In genomic region chr7:99001482-99002145, GRCh38 we compare ENCODE assay signal across 18 cellular contexts.
A peak's percentile ranks its signal among the peaks of the same experiment; 100 is the strongest.
DNase-seq lines count a peak whose midpoint lies in the region; ATAC-seq and TF ChIP-seq lines count a peak whose summit lies in the region.
"Had no signal": no experiment of that assay in that cellular context is flagged by ENCODE, and none has a peak within 500 bp of the region (broad histone marks: within the 10 kb centered on the region; RNA-seq: fewer than 3 reads in every experiment).

No MANE protein-coding gene starts in this region.

- no peak overlapping the region for H3K14ac ChIP-seq in mesenchymal stem cell (ENCODE audit: low read length in 2 of 2)

- no peaks in the 10 kb centered on the region for H3K4me1 Mint-ChIP-seq in activated T-cell treated with anti-CD3 and anti-CD28 coated beads, Interleukin-2, amount 50 U/mL, for 4 hours (ENCODE audit: low read depth)
- H3K4me1 Mint-ChIP-seq: activated CD4-positive, alpha-beta T cell treated with anti-CD3 and anti-CD28 coated beads, Interleukin-2, amount 10 ng/mL, durations not matched to agents 24 days and 14 days had no signal

- H3K18ac ChIP-seq in mesenchymal stem cell (ENCODE audit: low read depth in 1 of 2, low read length in 2 of 2), result no peak overlapping the region

- H3K36me3 ChIP-seq in mesenchymal stem cell (ENCODE audit: control insufficient read depth in 1 of 2, insufficient read depth in 2 of 2, low read depth in 1 of 2, low read length in 2 of 2) (peaks cover 41 to 82% of the 10 kb centered on the region in 2 experiments), suprapubic skin (peaks cover 87% of the 10 kb centered on the region), upper lobe of left lung (peaks cover 20 to 86% (median 55%) of the 10 kb centered on the region in 4 donors)

- peaks cover 21% of the 10 kb centered on the region for H3K79me1 ChIP-seq in mesenchymal stem cell (replicated peaks; ENCODE audit: low read length, poor library complexity, severe bottlenecking)

- no peak overlapping the region for H4K91ac ChIP-seq in mesenchymal stem cell (ENCODE audit: low read length)

- peaks cover 35% of the 10 kb centered on the region for H3K36me3 Mint-ChIP-seq in activated T-cell treated with anti-CD3 and anti-CD28 coated beads, Interleukin-2, amount 50 U/mL, for 4 hours (ENCODE audit: insufficient read depth)

- no peaks in the 10 kb centered on the region for H3K27me3 ChIP-seq in mesenchymal stem cell (ENCODE audit: control insufficient read depth in 1 of 2, insufficient read depth in 1 of 2, low read length in 2 of 2)
- H3K27me3 ChIP-seq in suprapubic skin, result no peaks in the 10 kb centered on the region
- no peaks in the 10 kb centered on the region for H3K27me3 ChIP-seq in upper lobe of left lung
- H3K27me3 ChIP-seq: ascending aorta had no signal

- H3K4me2 ChIP-seq in mesenchymal stem cell (ENCODE audit: low read length, poor library complexity, severe bottlenecking), result peak overlapping the region; percentile 13
- H3K4me2 ChIP-seq: SK-N-SH had no signal

- WGBS in mesenchymal stem cell, result 97% methylated on average over 9 of the region's 10 CpGs
- WGBS in suprapubic skin, result 82% methylated on average over 10 of the region's 10 CpGs
- WGBS in upper lobe of left lung, 2 donors, result 84 to 92% methylated on average over 10 of the region's 10 CpGs

- peak overlapping the region; percentile 71 for H2BK5ac ChIP-seq in mesenchymal stem cell (ENCODE audit: low read depth, low read length, poor library complexity, severe bottlenecking)

- no peak overlapping the region for H2BK12ac ChIP-seq in mesenchymal stem cell (ENCODE audit: low read length in 2 of 2)

- no peak overlapping the region for H3K23ac ChIP-seq in mesenchymal stem cell (ENCODE audit: low read length in 2 of 2)

- peak overlapping the region; percentile 99 for H3K27ac ChIP-seq in mesenchymal stem cell (ENCODE audit: low read length, poor library complexity, severe bottlenecking)
- no peak overlapping the region for H3K27ac ChIP-seq in suprapubic skin
- H3K27ac ChIP-seq in upper lobe of left lung, result peak overlapping the region in 1 of 4 donors; percentile 69
- H3K27ac ChIP-seq: ascending aorta, C4-2B had no signal

- no peak overlapping the region for H3K4me3 Mint-ChIP-seq in activated T-cell treated with anti-CD3 and anti-CD28 coated beads, Interleukin-2, amount 50 U/mL, for 4 hours
- H3K4me3 Mint-ChIP-seq: activated CD4-positive, alpha-beta T cell treated with anti-CD3 and anti-CD28 coated beads, Interleukin-2, amount 10 ng/mL, durations not matched to agents 24 days and 14 days; stimulated activated naive B cell treated with anti-CD40 and anti-IgM and Interleukin-4, amounts not matched to agents 10 μg/mL and 1 μg/mL and 100 μg/mL, for 72 hours had no signal

- H3K9me3 Mint-ChIP-seq in activated T-cell treated with anti-CD3 and anti-CD28 coated beads, Interleukin-2, amount 50 U/mL, for 4 hours, result no peaks in the 10 kb centered on the region
- H3K9me3 Mint-ChIP-seq: activated CD4-positive, alpha-beta T cell treated with anti-CD3 and anti-CD28 coated beads, Interleukin-2, amount 10 ng/mL, durations not matched to agents 24 days and 14 days; stimulated activated naive B cell treated with anti-CD40 and anti-IgM and Interleukin-4, amounts not matched to agents 10 μg/mL and 1 μg/mL and 100 μg/mL, for 72 hours had no signal

- no peak for DNase-seq in activated T-cell treated with anti-CD3 and anti-CD28 coated beads, Interleukin-2, amount 50 U/mL, for 4 hours
- DNase-seq in activated T-cell treated with anti-CD3 and anti-CD28 coated beads for 4 hours, result no peak
- peak; percentile 61 for DNase-seq in astrocyte of the hippocampus (ENCODE audit: low read depth, low spot score)
- DNase-seq in mesenchymal stem cell, result no peak
- DNase-seq in suprapubic skin (ENCODE audit: low spot score in 2 of 2), result peak; percentile 13 to 59
- no peak for DNase-seq in upper lobe of left lung
- DNase-seq in T-helper 1 cell, result no peak
- DNase-seq: activated CD4-positive, alpha-beta T cell treated with anti-CD3 and anti-CD28 coated beads, Interleukin-2, amount 10 ng/mL, durations not matched to agents 24 days and 14 days; DMS153; GOT3; NCI-H2029 treated with DMSO at 0.1 percent for 48 hours; NCI-H510A treated with DMSO at 0.1 percent for 48 hours; SK-N-SH; stimulated activated naive B cell treated with anti-CD40 and anti-IgM and Interleukin-4, amounts not matched to agents 10 μg/mL and 1 μg/mL and 100 μg/mL, for 72 hours had no signal

- H2BK120ac ChIP-seq in mesenchymal stem cell (ENCODE audit: low read depth, low read length), result no peak overlapping the region

- no peak overlapping the region for H3K4ac ChIP-seq in mesenchymal stem cell (ENCODE audit: low read depth in 1 of 2, low read length in 2 of 2)

- H2AK5ac ChIP-seq in mesenchymal stem cell (ENCODE audit: low read length, severe bottlenecking), result no peak overlapping the region

- H2AFZ ChIP-seq in mesenchymal stem cell (ENCODE audit: low read depth, low read length), result no peak overlapping the region

- H3K9ac ChIP-seq in mesenchymal stem cell (ENCODE audit: low read length), result no peak overlapping the region
- H3K9ac ChIP-seq: SK-N-SH had no signal

- H4K8ac ChIP-seq in mesenchymal stem cell (ENCODE audit: low read length), result no peak overlapping the region

- H2BK15ac ChIP-seq in mesenchymal stem cell (ENCODE audit: low read depth, poor library complexity, severe bottlenecking), result no peak overlapping the region

- TF ChIP-seq CTCF in suprapubic skin (IDR thresholded peaks at IDR 0.05) (no peak), upper lobe of left lung (IDR thresholded peaks at IDR 0.05) (no peak)

- H3K4me3 ChIP-seq in mesenchymal stem cell (ENCODE audit: insufficient read depth in 1 of 2, low read depth in 1 of 2, low read length in 2 of 2) (no peak overlapping the region), suprapubic skin (no peak overlapping the region), upper lobe of left lung (no peak overlapping the region)
- H3K4me3 ChIP-seq: ascending aorta had no signal

- no peak for TF ChIP-seq POLR2A in suprapubic skin (IDR thresholded peaks at IDR 0.05)
- no peak for TF ChIP-seq POLR2A in upper lobe of left lung (IDR thresholded peaks at IDR 0.05)

- no peaks in the 10 kb centered on the region for H3K27me3 Mint-ChIP-seq in activated T-cell treated with anti-CD3 and anti-CD28 coated beads, Interleukin-2, amount 50 U/mL, for 4 hours (ENCODE audit: low read depth)
- H3K27me3 Mint-ChIP-seq: activated CD4-positive, alpha-beta T cell treated with anti-CD3 and anti-CD28 coated beads, Interleukin-2, amount 10 ng/mL, durations not matched to agents 24 days and 14 days; progenitor cell of endocrine pancreas; stimulated activated naive B cell treated with anti-CD40 and anti-IgM and Interleukin-4, amounts not matched to agents 10 μg/mL and 1 μg/mL and 100 μg/mL, for 72 hours had no signal

- ATAC-seq in activated T-cell treated with anti-CD3 and anti-CD28 coated beads, Interleukin-2, amount 50 U/mL, for 4 hours, result peak; percentile 39 to 42
- ATAC-seq in GM21786 (IDR thresholded peaks at IDR 0.05; ENCODE audit: unreplicated experiment) (no peak), upper lobe of left lung (ENCODE audit: low FRiP score in 2 of 2) (no peak)
- ATAC-seq: stimulated activated naive B cell treated with anti-CD40 and anti-IgM and Interleukin-4, amounts not matched to agents 10 μg/mL and 1 μg/mL and 100 μg/mL, for 72 hours had no signal

- peaks cover 42% of the 10 kb centered on the region for H3K4me1 ChIP-seq in mesenchymal stem cell (ENCODE audit: control insufficient read depth, insufficient read depth, low read depth, low read length)
- H3K4me1 ChIP-seq in suprapubic skin, result no peaks in the 10 kb centered on the region
- H3K4me1 ChIP-seq in upper lobe of left lung, result peaks cover 0 to 14% (median 4%) of the 10 kb centered on the region in 4 donors
- H3K4me1 ChIP-seq: ascending aorta had no signal

- TF ChIP-seq EP300 in suprapubic skin (IDR thresholded peaks at IDR 0.05), result no peak
- no peak for TF ChIP-seq EP300 in upper lobe of left lung (IDR thresholded peaks at IDR 0.05)

- H3K9me3 ChIP-seq in mesenchymal stem cell (ENCODE audit: control insufficient read depth, low read length) (no peaks in the 10 kb centered on the region), suprapubic skin (no peaks in the 10 kb centered on the region), upper lobe of left lung (no peaks in the 10 kb centered on the region)
- H3K9me3 ChIP-seq: ascending aorta, SK-N-SH had no signal

Comparison
In these comparisons a context has a peak if more than half of its experiments do, and no peak if none do; other contexts are left out.
1. ATAC-seq: peak in activated T-cell treated with anti-CD3 and anti-CD28 coated beads, Interleukin-2, amount 50 U/mL, for 4 hours (2 of 2); none in GM21786 (single experiment) and upper lobe of left lung (0 of 2).
2. DNase-seq: peak in astrocyte of the hippocampus (single experiment) and suprapubic skin (2 of 2); none in activated T-cell treated with anti-CD3 and anti-CD28 coated beads, Interleukin-2, amount 50 U/mL, for 4 hours (single experiment), activated T-cell treated with anti-CD3 and anti-CD28 coated beads for 4 hours (single experiment), mesenchymal stem cell (single experiment), upper lobe of left lung (0 of 2) and T-helper 1 cell (0 of 5).